In the genomic region with DNA sequence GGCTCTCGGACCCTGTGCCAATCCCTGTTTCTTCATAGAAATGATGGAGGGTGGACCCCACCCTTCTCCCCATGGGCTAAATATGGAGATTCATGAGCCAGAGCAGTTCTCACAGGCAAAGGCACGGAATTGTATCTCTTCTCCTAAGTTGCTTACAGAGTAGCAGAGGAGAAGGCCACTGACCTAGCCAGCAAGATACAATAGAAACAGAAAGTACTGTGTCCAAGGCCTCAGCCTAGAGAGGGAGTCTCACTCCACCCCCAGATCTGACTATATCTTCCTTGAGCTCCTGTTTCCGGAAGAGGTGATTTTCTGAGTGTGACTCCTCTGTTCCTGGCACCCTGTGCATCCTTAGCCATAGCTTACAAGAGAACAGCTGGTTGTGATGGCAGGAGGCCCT, we compare ENCODE assay signal across 1 cellular context.
TF ChIP-seq lines count a peak whose summit lies in the region.

A gene with protein sequence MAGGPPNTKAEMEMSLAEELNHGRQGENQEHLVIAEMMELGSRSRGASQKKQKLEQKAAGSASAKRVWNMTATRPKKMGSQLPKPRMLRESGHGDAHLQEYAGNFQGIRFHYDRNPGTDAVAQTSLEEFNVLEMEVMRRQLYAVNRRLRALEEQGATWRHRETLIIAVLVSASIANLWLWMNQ (plus strand): TSS at position 301 of the 400 bp plus-strand sequence. CDS start 85 bp downstream, at position 386.

TF ChIP-seq in SK-N-SH, 30 proteins besides CTCF, POLR2A, EP300 and RAD21 (continued from another document):
- TF ChIP-seq ZBTB33 (IDR thresholded peaks at IDR 0.05; ENCODE audit: borderline replicate concordance, low read depth) = no peak
- TF ChIP-seq NFIC (IDR thresholded peaks at IDR 0.05; ENCODE audit: borderline replicate concordance) = no peak
- TF ChIP-seq, protein P1, sequence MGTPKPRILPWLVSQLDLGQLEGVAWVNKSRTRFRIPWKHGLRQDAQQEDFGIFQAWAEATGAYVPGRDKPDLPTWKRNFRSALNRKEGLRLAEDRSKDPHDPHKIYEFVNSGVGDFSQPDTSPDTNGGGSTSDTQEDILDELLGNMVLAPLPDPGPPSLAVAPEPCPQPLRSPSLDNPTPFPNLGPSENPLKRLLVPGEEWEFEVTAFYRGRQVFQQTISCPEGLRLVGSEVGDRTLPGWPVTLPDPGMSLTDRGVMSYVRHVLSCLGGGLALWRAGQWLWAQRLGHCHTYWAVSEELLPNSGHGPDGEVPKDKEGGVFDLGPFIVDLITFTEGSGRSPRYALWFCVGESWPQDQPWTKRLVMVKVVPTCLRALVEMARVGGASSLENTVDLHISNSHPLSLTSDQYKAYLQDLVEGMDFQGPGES (IDR thresholded peaks at IDR 0.05; ENCODE audit: low read depth, low read length) = no peak
- TF ChIP-seq PBX3 (IDR thresholded peaks at IDR 0.05) = no peak
- no peak for TF ChIP-seq RXRA (IDR thresholded peaks at IDR 0.05; ENCODE audit: borderline replicate concordance, low read depth)
- TF ChIP-seq FOXJ3 (CRISPR knock-in tag; IDR thresholded peaks at IDR 0.05) = no peak
- no peak for TF ChIP-seq CHD2 (IDR thresholded peaks at IDR 0.05; ENCODE audit: low read length, partially characterized antibody)
- no peak for TF ChIP-seq YY1 (IDR thresholded peaks at IDR 0.05; ENCODE audit: low read depth)
- no peak for TF ChIP-seq EZH2phosphoT487 (IDR thresholded peaks at IDR 0.05; ENCODE audit: borderline replicate concordance, low read depth)
TF ChIP-seq in SK-N-SH: peak in this region for 0.
